8 cellular contexts compared by ENCODE assay signal in the genomic region with DNA sequence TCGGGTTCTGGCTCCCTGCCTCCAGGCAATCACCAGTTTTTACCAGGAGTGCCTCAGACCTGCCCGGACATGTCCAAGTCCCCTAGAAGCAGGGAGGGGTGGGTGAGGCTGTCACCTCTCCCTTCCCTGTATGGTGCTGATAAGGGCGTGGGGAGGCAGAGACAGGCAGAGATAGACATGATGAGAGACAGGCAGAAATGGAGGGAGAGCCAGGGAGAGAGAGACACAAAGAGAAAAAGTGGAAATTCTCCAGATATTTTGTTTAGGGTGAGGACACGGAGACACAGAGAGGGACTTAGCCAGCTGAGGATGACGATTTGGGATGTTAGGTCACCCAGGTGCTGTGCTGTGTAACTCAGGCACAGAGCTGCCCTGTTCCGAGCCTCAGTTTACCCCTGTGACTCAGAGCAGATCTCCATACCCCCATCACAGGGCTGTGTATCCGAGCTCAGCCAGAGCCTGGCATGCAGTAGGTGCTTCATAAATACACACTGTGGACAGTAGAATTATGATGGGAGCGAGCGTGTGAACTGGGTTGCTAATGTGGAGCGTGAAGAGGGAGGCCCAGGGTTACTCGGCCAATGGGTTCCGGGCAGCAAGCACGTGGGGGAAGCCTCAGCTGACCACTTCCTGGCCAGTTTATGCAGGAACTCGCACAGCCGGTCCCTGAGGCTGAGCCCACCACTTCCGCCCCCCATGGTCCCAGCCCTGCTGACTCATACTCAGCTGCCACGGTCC.
DNase-seq lines count a peak whose midpoint lies in the region; ATAC-seq lines count a peak whose summit lies in the region.

No MANE protein-coding gene starts in this region.

- H3K36me3 Mint-ChIP-seq in effector memory CD8-positive, alpha-beta T cell (ENCODE audit: insufficient read depth), result no peaks in the 10 kb centered on the region

- no peaks in the 10 kb centered on the region for H3K27me3 Mint-ChIP-seq in effector memory CD8-positive, alpha-beta T cell

- ATAC-seq in HG02623 (IDR thresholded peaks at IDR 0.05; ENCODE audit: unreplicated experiment), result peak; percentile 59
- peak; percentile 76 to 84 for ATAC-seq in activated CD4-positive, CD25-positive, alpha-beta regulatory T cell treated with anti-CD3 and anti-CD28 coated beads, Interleukin-2, amount 50 U/mL, for 24 hours
- peak; percentile 92 for ATAC-seq in effector memory CD8-positive, alpha-beta T cell (replicated peaks)

- peak overlapping the region; percentile 13 to 62 for H3K27ac Mint-ChIP-seq in effector memory CD8-positive, alpha-beta T cell

- H3K9me3 Mint-ChIP-seq in effector memory CD8-positive, alpha-beta T cell, result no peaks in the 10 kb centered on the region

- DNase-seq in NCI-H82 (lab: John Stamatoyannopoulos, UW), result peak; percentile 35
- no peak for DNase-seq in NCI-H82 treated with DMSO at 0.1 percent for 48 hours (lab: John Stamatoyannopoulos, UW; ENCODE audit: unreplicated experiment)
- peak; percentile 45 to 87 (median 70) for DNase-seq in NCI-H1417 (lab: John Stamatoyannopoulos, UW)
- peak; percentile 29 to 41 (median 36) for DNase-seq in effector memory CD8-positive, alpha-beta T cell
- peak; percentile 80 for DNase-seq in medulla oblongata (ENCODE audit: extremely low spot score)
- peak; percentile 24 to 48 for DNase-seq in stimulated activated CD8-positive, alpha-beta memory T cell treated with anti-CD3 and anti-CD28 coated beads, Interleukin-2, amount 100 ng/mL, for 1 hour (ENCODE audit: low read depth in 2 of 2)

- peak overlapping the region; percentile 45 to 62 for H3K4me3 Mint-ChIP-seq in effector memory CD8-positive, alpha-beta T cell

- peaks cover 9 to 10% of the 10 kb centered on the region in 2 donors for H3K4me1 Mint-ChIP-seq in effector memory CD8-positive, alpha-beta T cell (ENCODE audit: low read depth in 2 of 2)
